Comparison of ENCODE assay signal across 16 cellular contexts in the genomic region with DNA sequence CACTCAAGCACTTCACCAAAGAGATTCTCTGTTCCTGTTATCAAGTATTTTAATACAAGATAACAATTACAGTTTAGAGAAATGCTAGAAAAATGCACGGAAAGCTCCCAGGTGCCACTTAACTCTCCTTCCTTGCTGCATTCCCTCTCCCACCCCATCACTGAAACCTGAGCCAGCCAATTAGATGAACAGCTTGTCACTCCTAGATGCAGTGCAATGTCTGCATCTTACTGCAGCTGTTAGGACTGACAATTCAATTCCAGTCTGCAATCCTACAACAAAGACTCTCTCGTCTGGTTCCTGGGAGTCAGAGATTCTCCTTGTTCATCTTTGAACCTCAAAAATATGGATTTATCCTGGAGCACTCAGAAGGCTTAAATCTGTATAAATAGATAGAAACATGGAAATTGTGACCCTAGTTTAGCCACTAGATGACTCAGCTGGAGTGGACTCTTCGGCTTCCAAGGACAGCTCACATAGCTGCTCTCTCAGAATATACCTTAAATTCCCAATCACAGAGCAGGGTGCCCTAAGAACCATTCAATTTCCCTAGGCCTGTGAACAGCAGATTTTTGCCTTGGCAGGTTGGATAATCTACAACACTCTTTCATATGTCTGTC.
DNase-seq lines count a peak whose midpoint lies in the region; ATAC-seq and TF ChIP-seq lines count a peak whose summit lies in the region.
"Had no signal": no experiment of that assay in that cellular context is flagged by ENCODE, and none has a peak within 500 bp of the region (broad histone marks: within the 10 kb centered on the region; RNA-seq: fewer than 3 reads in every experiment).

No MANE protein-coding gene starts in this region.

- H3K9me3 Mint-ChIP-seq in activated T-helper 17 cell treated with anti-CD3 and anti-CD28 coated beads, Interleukin-2, amount 50 U/mL, for 72 hours, result no peaks in the 10 kb centered on the region

- intact Hi-C loops in right cardiac atrium (cut with DNase I), result no loop called here
- intact Hi-C loops in esophagus squamous epithelium (cut with DNase I), result no loop called here

- H3K4me1 ChIP-seq in HUES48 (ENCODE audit: control insufficient read depth, insufficient read depth, low read length), result peaks cover 34% of the 10 kb centered on the region
- H3K4me1 ChIP-seq in iPS-18a (ENCODE audit: control insufficient read depth, low read depth, low read length), result peaks cover 30% of the 10 kb centered on the region
- H3K4me1 ChIP-seq in right cardiac atrium (ENCODE audit: control insufficient read depth, insufficient read depth, low read length), result no peaks in the 10 kb centered on the region
- H3K4me1 ChIP-seq in esophagus squamous epithelium, result no peaks in the 10 kb centered on the region
- H3K4me1 ChIP-seq: upper lobe of right lung had no signal

- H3K36me3 ChIP-seq in HUES48 (ENCODE audit: control insufficient read depth, insufficient read depth, low read length) (no peaks in the 10 kb centered on the region), iPS-18a (ENCODE audit: control insufficient read depth, low read depth, low read length) (no peaks in the 10 kb centered on the region), esophagus squamous epithelium (no peaks in the 10 kb centered on the region)
- H3K36me3 ChIP-seq: upper lobe of right lung had no signal

- DNase-seq in Ammon's horn (ENCODE audit: low spot score), result peak; percentile 23
- peak; percentile 89 for DNase-seq in NCI-H69 (lab: John Stamatoyannopoulos, UW)
- no peak for DNase-seq in right cardiac atrium
- DNase-seq in esophagus squamous epithelium (lab: John Stamatoyannopoulos, UW), result no peak
- DNase-seq in stimulated activated naive CD4-positive, alpha-beta T cell (lab: John Stamatoyannopoulos, UW), result no peak
- DNase-seq: activated CD8-positive, alpha-beta T cell treated with anti-CD3 and anti-CD28 coated beads for 36 hours; activated effector memory CD4-positive, alpha-beta T cell treated with anti-CD3 and anti-CD28 coated beads, Interleukin-2, amount 50 U/mL, for 16 hours; effector memory CD8-positive, alpha-beta T cell; NK-92 treated with Interleukin-12 subunit alpha and Interleukin-12 subunit beta, amount 100 ng/mL, for 24 hours; stimulated activated CD4-positive, alpha-beta T cell treated with anti-CD3 and anti-CD28 coated beads, Interleukin-4, amount 100 ng/mL, for 1 hour; T-helper 9 cell; upper lobe of right lung had no signal

- TF ChIP-seq CTCF in esophagus squamous epithelium (IDR thresholded peaks at IDR 0.05), result no peak

- no peaks in the 10 kb centered on the region for H3K4me1 Mint-ChIP-seq in activated T-helper 17 cell treated with anti-CD3 and anti-CD28 coated beads, Interleukin-2, amount 50 U/mL, for 72 hours

- no peak for ATAC-seq in activated T-helper 17 cell treated with anti-CD3 and anti-CD28 coated beads, Interleukin-2, amount 50 U/mL, for 72 hours (replicated peaks)
- no peak for ATAC-seq in right cardiac atrium
- ATAC-seq: activated CD8-positive, alpha-beta T cell treated with anti-CD3 and anti-CD28 coated beads for 36 hours; effector memory CD8-positive, alpha-beta T cell; Right ventricle myocardium inferior; upper lobe of right lung had no signal

- H3K27me3 Mint-ChIP-seq in activated T-helper 17 cell treated with anti-CD3 and anti-CD28 coated beads, Interleukin-2, amount 50 U/mL, for 72 hours, result no peaks in the 10 kb centered on the region
- H3K27me3 Mint-ChIP-seq: activated CD8-positive, alpha-beta T cell treated with anti-CD3 and anti-CD28 coated beads for 36 hours; effector memory CD8-positive, alpha-beta T cell had no signal

- H3K36me3 Mint-ChIP-seq in activated T-helper 17 cell treated with anti-CD3 and anti-CD28 coated beads, Interleukin-2, amount 50 U/mL, for 72 hours (ENCODE audit: low read depth), result no peaks in the 10 kb centered on the region

- H3K27me3 ChIP-seq in HUES48 (ENCODE audit: control insufficient read depth, insufficient read depth, low read length) (no peaks in the 10 kb centered on the region), iPS-18a (ENCODE audit: control insufficient read depth, insufficient read depth, low read length) (no peaks in the 10 kb centered on the region), right cardiac atrium (ENCODE audit: control insufficient read depth, insufficient read depth) (no peaks in the 10 kb centered on the region), esophagus squamous epithelium (no peaks in the 10 kb centered on the region)
- H3K27me3 ChIP-seq: upper lobe of right lung had no signal

- H3K4me3 ChIP-seq in HUES48 (ENCODE audit: low read depth, low read length) (no peak overlapping the region), iPS-18a (ENCODE audit: low read length) (peak overlapping the region; percentile 37), right cardiac atrium (ENCODE audit: low read length) (no peak overlapping the region), esophagus squamous epithelium (no peak overlapping the region)
- H3K4me3 ChIP-seq: upper lobe of right lung had no signal

- H3K27ac Mint-ChIP-seq in activated T-helper 17 cell treated with anti-CD3 and anti-CD28 coated beads, Interleukin-2, amount 50 U/mL, for 72 hours, result no peak overlapping the region
- H3K27ac Mint-ChIP-seq: activated CD8-positive, alpha-beta T cell treated with anti-CD3 and anti-CD28 coated beads for 36 hours; effector memory CD8-positive, alpha-beta T cell had no signal

- no peak for TF ChIP-seq POLR2A in esophagus squamous epithelium (IDR thresholded peaks at IDR 0.05)

- H3K9me3 ChIP-seq in HUES48 (ENCODE audit: control insufficient read depth, insufficient read depth, low read length), result no peaks in the 10 kb centered on the region
- no peaks in the 10 kb centered on the region for H3K9me3 ChIP-seq in iPS-18a (ENCODE audit: control insufficient read depth, low read depth, low read length)
- H3K9me3 ChIP-seq in right cardiac atrium (ENCODE audit: control insufficient read depth, low read length), result no peaks in the 10 kb centered on the region
- no peaks in the 10 kb centered on the region for H3K9me3 ChIP-seq in esophagus squamous epithelium
- H3K9me3 ChIP-seq: upper lobe of right lung had no signal

- H3K9ac ChIP-seq in HUES48 (ENCODE audit: low read depth, low read length) (no peak overlapping the region), iPS-18a (ENCODE audit: low read length) (no peak overlapping the region)

- 61% methylated on average over 3 of the region's 3 CpGs for WGBS in right cardiac atrium
- 66 to 84% methylated on average over 3 of the region's 3 CpGs for WGBS in esophagus squamous epithelium, 2 donors

- H3K4me3 Mint-ChIP-seq in activated T-helper 17 cell treated with anti-CD3 and anti-CD28 coated beads, Interleukin-2, amount 50 U/mL, for 72 hours, result no peak overlapping the region
- H3K4me3 Mint-ChIP-seq: activated CD8-positive, alpha-beta T cell treated with anti-CD3 and anti-CD28 coated beads for 36 hours; effector memory CD8-positive, alpha-beta T cell had no signal

- H3K27ac ChIP-seq in HUES48 (ENCODE audit: low read depth, low read length) (peak overlapping the region; percentile 31), iPS-18a (ENCODE audit: low read length) (peak overlapping the region; percentile 59), right cardiac atrium (ENCODE audit: low read length) (no peak overlapping the region), esophagus squamous epithelium (no peak overlapping the region)
- H3K27ac ChIP-seq: upper lobe of right lung had no signal

Comparison
In these comparisons a context has a peak if more than half of its experiments do, and no peak if none do; other contexts are left out.
1. DNase-seq: peak in Ammon's horn (single experiment) and NCI-H69 (single experiment); none in right cardiac atrium (0 of 3), esophagus squamous epithelium (single experiment) and stimulated activated naive CD4-positive, alpha-beta T cell (0 of 6).
2. H3K27ac ChIP-seq: peak in HUES48 (single experiment) and iPS-18a (single experiment); none in right cardiac atrium (single experiment) and esophagus squamous epithelium (0 of 4).